Comparison of ENCODE assay signal across 12 cellular contexts in the genomic region with DNA sequence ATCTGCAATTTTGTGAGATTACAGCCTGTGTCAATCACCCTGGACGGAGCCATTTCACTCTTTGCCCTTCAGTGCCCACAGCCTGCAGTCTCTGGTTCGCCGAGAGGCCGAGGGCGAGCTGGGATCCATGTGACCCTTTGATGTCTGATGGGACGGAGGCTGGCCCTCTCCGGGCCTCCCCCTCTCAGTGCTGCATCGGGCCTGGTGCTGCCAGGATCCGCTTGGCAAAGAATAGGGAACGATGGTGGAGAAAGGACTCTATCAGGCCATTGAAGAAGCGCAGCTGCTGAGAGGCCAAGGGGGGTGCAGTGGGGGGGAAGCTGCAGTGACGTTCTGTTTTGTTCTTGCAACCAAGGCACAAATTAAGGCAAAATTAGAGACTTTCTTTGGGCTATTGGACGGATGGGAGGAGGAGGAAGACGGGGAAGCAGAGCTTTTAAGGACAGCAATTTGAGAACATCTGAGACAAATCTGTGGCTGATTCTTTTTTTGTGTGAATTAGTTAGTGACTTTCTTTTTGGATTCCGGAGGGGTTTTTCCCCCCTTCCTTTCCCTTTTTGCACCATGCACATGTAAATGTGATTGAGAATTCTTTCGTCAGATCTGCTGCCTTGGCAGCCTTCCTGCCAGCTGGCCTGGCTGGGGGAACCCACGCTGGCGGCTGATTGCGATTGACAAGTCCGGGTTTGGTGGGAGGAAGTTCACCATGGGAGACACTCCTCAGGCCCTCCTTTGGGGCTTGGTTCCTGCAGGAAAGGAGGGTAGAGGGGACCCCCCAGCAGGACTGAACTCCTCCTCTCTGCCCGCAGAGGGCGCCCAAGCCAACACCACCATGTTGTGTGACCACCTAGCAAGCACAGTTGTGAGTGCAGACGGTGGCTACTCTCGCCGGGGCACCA.
DNase-seq lines count a peak whose midpoint lies in the region; ATAC-seq and TF ChIP-seq lines count a peak whose summit lies in the region.
"Had no signal": no experiment of that assay in that cellular context is flagged by ENCODE, and none has a peak within 500 bp of the region (broad histone marks: within the 10 kb centered on the region; RNA-seq: fewer than 3 reads in every experiment).

No MANE protein-coding gene starts in this region.

- no peaks in the 10 kb centered on the region for H3K4me1 ChIP-seq in smooth muscle cell (ENCODE audit: low read depth)

- H3K9me3 ChIP-seq in smooth muscle cell (replicated peaks; ENCODE audit: low read depth): no peaks in the 10 kb centered on the region

- peak; percentile 54 for DNase-seq in activated CD4-positive, alpha-beta T cell treated with anti-CD3 and anti-CD28 coated beads, Interleukin-2, amount 10 ng/mL, durations not matched to agents 24 days and 14 days
- DNase-seq in activated CD4-positive, alpha-beta T cell treated with anti-CD3 and anti-CD28 coated beads, Interleukin-2, amount 50 U/mL, for 4 hours: no peak
- DNase-seq in NCI-H69 (lab: John Stamatoyannopoulos, UW) (peak; percentile 44), globus pallidus (ENCODE audit: low spot score) (peak; percentile 100), smooth muscle cell (lab: John Stamatoyannopoulos, UW; ENCODE audit: unreplicated experiment) (no peak), glomerular visceral epithelial cell (ENCODE audit: extremely low spot score) (no peak), NCI-H446 (lab: John Stamatoyannopoulos, UW) (no peak)
- DNase-seq: activated CD4-positive, alpha-beta T cell treated with anti-CD3 and anti-CD28 coated beads, Interleukin-2, amount 10 ng/mL, durations not matched to agents 7 days and 5 days; CD4-positive, CD25-positive, alpha-beta regulatory T cell; foreskin fibroblast; naive thymus-derived CD8-positive, alpha-beta T cell had no signal

- no peak overlapping the region for H3K4me2 ChIP-seq in smooth muscle cell

- intact Hi-C loops in activated CD4-positive, alpha-beta T cell treated with anti-CD3 and anti-CD28 coated beads, Interleukin-2, amount 10 ng/mL, durations not matched to agents 24 days and 14 days (cut with micrococcal nuclease): no loop called here

- no peak overlapping the region for H3K27ac ChIP-seq in smooth muscle cell (ENCODE audit: low read depth)

- H3K4me3 Mint-ChIP-seq in activated CD4-positive, alpha-beta T cell treated with anti-CD3 and anti-CD28 coated beads, Interleukin-2, amount 10 ng/mL, durations not matched to agents 24 days and 14 days: no peak overlapping the region
- H3K4me3 Mint-ChIP-seq: activated CD4-positive, alpha-beta T cell treated with anti-CD3 and anti-CD28 coated beads, Interleukin-2, amount 10 ng/mL, durations not matched to agents 7 days and 5 days; naive thymus-derived CD8-positive, alpha-beta T cell had no signal

- peak; percentile 18 for TF ChIP-seq CTCF in smooth muscle cell (IDR thresholded peaks at IDR 0.05; ENCODE audit: borderline replicate concordance, insufficient read depth, poor library complexity, severe bottlenecking)

- H3K9me3 Mint-ChIP-seq in activated CD4-positive, alpha-beta T cell treated with anti-CD3 and anti-CD28 coated beads, Interleukin-2, amount 10 ng/mL, durations not matched to agents 24 days and 14 days: no peaks in the 10 kb centered on the region
- H3K9me3 Mint-ChIP-seq: activated CD4-positive, alpha-beta T cell treated with anti-CD3 and anti-CD28 coated beads, Interleukin-2, amount 10 ng/mL, durations not matched to agents 7 days and 5 days had no signal

- no peak overlapping the region for H2AFZ ChIP-seq in smooth muscle cell (ENCODE audit: low read depth)

- H3K27me3 Mint-ChIP-seq in activated CD4-positive, alpha-beta T cell treated with anti-CD3 and anti-CD28 coated beads, Interleukin-2, amount 10 ng/mL, durations not matched to agents 24 days and 14 days: no peaks in the 10 kb centered on the region
- H3K27me3 Mint-ChIP-seq: activated CD4-positive, alpha-beta T cell treated with anti-CD3 and anti-CD28 coated beads, Interleukin-2, amount 10 ng/mL, durations not matched to agents 7 days and 5 days; CD4-positive, CD25-positive, alpha-beta regulatory T cell had no signal

- 71% methylated on average over 25 of the region's 25 CpGs for WGBS in smooth muscle cell (ENCODE audit: low lambda C conversion rate)

- H3K27ac Mint-ChIP-seq in activated CD4-positive, alpha-beta T cell treated with anti-CD3 and anti-CD28 coated beads, Interleukin-2, amount 10 ng/mL, durations not matched to agents 24 days and 14 days: no peak overlapping the region
- H3K27ac Mint-ChIP-seq: activated CD4-positive, alpha-beta T cell treated with anti-CD3 and anti-CD28 coated beads, Interleukin-2, amount 10 ng/mL, durations not matched to agents 7 days and 5 days; naive thymus-derived CD8-positive, alpha-beta T cell had no signal

- H3K36me3 ChIP-seq in smooth muscle cell (ENCODE audit: low read depth): no peaks in the 10 kb centered on the region

- H3F3A ChIP-seq in smooth muscle cell (ENCODE audit: low read depth): no peaks in the 10 kb centered on the region

- H3K4me1 Mint-ChIP-seq in activated CD4-positive, alpha-beta T cell treated with anti-CD3 and anti-CD28 coated beads, Interleukin-2, amount 10 ng/mL, durations not matched to agents 24 days and 14 days: no peaks in the 10 kb centered on the region
- H3K4me1 Mint-ChIP-seq: activated CD4-positive, alpha-beta T cell treated with anti-CD3 and anti-CD28 coated beads, Interleukin-2, amount 10 ng/mL, durations not matched to agents 7 days and 5 days; CD4-positive, CD25-positive, alpha-beta regulatory T cell had no signal

- H3K9ac ChIP-seq in smooth muscle cell (ENCODE audit: low read depth): no peak overlapping the region

- no peaks in the 10 kb centered on the region for H3K79me2 ChIP-seq in smooth muscle cell (ENCODE audit: low read depth)

- H3K36me3 Mint-ChIP-seq in activated CD4-positive, alpha-beta T cell treated with anti-CD3 and anti-CD28 coated beads, Interleukin-2, amount 10 ng/mL, durations not matched to agents 24 days and 14 days (ENCODE audit: low read depth): no peaks in the 10 kb centered on the region
- H3K36me3 Mint-ChIP-seq: CD4-positive, CD25-positive, alpha-beta regulatory T cell; naive thymus-derived CD8-positive, alpha-beta T cell had no signal

- H4K20me1 ChIP-seq in smooth muscle cell (ENCODE audit: low read depth): no peaks in the 10 kb centered on the region

- peaks cover 6% of the 10 kb centered on the region for H3K27me3 ChIP-seq in smooth muscle cell (ENCODE audit: low read depth)

- H3K4me3 ChIP-seq in smooth muscle cell: no peak overlapping the region

- ATAC-seq in HG02642 (IDR thresholded peaks at IDR 0.05; ENCODE audit: poor library complexity, unreplicated experiment): no peak
- ATAC-seq: naive thymus-derived CD8-positive, alpha-beta T cell had no signal

Comparison
In these comparisons a context has a peak if more than half of its experiments do, and no peak if none do; other contexts are left out.
1. DNase-seq: peak in activated CD4-positive, alpha-beta T cell treated with anti-CD3 and anti-CD28 coated beads, Interleukin-2, amount 10 ng/mL, durations not matched to agents 24 days and 14 days (single experiment), NCI-H69 (single experiment) and globus pallidus (single experiment); none in activated CD4-positive, alpha-beta T cell treated with anti-CD3 and anti-CD28 coated beads, Interleukin-2, amount 50 U/mL, for 4 hours (0 of 2), smooth muscle cell (single experiment), glomerular visceral epithelial cell (single experiment) and NCI-H446 (0 of 2).